Comparison of ENCODE assay signal across 24 cellular contexts in genomic region chr9:132757031-132757430, GRCh38.
DNase-seq lines count a peak whose midpoint lies in the region; ATAC-seq and TF ChIP-seq lines count a peak whose summit lies in the region.
"Had no signal": no experiment of that assay in that cellular context is flagged by ENCODE, and none has a peak within 500 bp of the region (broad histone marks: within the 10 kb centered on the region; RNA-seq: fewer than 3 reads in every experiment).

No MANE protein-coding gene starts in this region.

- in situ Hi-C loops in transverse colon (cut with MboI; ENCODE audit: low pct_ligation_motif_present in 1 of 4, low pct_unique_long_range_greater_than_20kb in 1 of 4, low sequenced_read_pairs in 3 of 4), result no loop called here

- TF ChIP-seq EP300 in transverse colon (IDR thresholded peaks at IDR 0.05; ENCODE audit: low read depth), result no peak

- no peak overlapping the region for H3K27ac ChIP-seq in testis
- no peak overlapping the region for H3K27ac ChIP-seq in transverse colon
- H3K27ac ChIP-seq: GM23248, HL-60, SK-N-MC had no signal

- TF ChIP-seq CTCF in testis (IDR thresholded peaks at IDR 0.05) (no peak), transverse colon (IDR thresholded peaks at IDR 0.05) (no peak)

- ATAC-seq in HG03159 (IDR thresholded peaks at IDR 0.05; ENCODE audit: unreplicated experiment), result no peak
- ATAC-seq in GM18907 (IDR thresholded peaks at IDR 0.05; ENCODE audit: unreplicated experiment), result no peak

- H2AFZ ChIP-seq in neuron (ENCODE audit: low read depth, low read length), result peak overlapping the region; percentile 36
- H2AFZ ChIP-seq: GM23248 had no signal

- intact Hi-C loops in testis (cut with DNase I; ENCODE audit: low total_unique reads), result no loop called here
- intact Hi-C loops in transverse colon (cut with DNase I; ENCODE audit: low total_unique reads), result no loop called here

- H3K27me3 ChIP-seq in H7 (ENCODE audit: control insufficient read depth, insufficient read depth, low read length) (no peaks in the 10 kb centered on the region), neuron (ENCODE audit: insufficient read depth, low read length) (no peaks in the 10 kb centered on the region), testis (no peaks in the 10 kb centered on the region), transverse colon (peaks cover 6% of the 10 kb centered on the region)

- WGBS in testis, 2 donors, result 84 to 91% methylated on average over 18 of the region's 18 CpGs
- WGBS in transverse colon (ENCODE audit: low coverage in 1 of 2), 2 donors, result 80 to 90% methylated on average over 3 to 18 of the region's 18 CpGs

- H3K4me3 ChIP-seq in H7 (ENCODE audit: insufficient read depth, low read depth, low read length) (no peak overlapping the region), neuron (ENCODE audit: low read length) (no peak overlapping the region), testis (no peak overlapping the region), transverse colon (no peak overlapping the region)
- H3K4me3 ChIP-seq: GM23248, SK-N-MC had no signal

- H3K36me3 ChIP-seq in H7 (replicated peaks; ENCODE audit: control insufficient read depth, insufficient read depth, low read length), result no peaks in the 10 kb centered on the region
- no peaks in the 10 kb centered on the region for H3K36me3 ChIP-seq in neuron (ENCODE audit: insufficient read depth, low read length)
- no peaks in the 10 kb centered on the region for H3K36me3 ChIP-seq in testis (ENCODE audit: low read depth, missing control alignments)
- H3K36me3 ChIP-seq in transverse colon, result no peaks in the 10 kb centered on the region

- peak; percentile 19 for DNase-seq in H7
- peak; percentile 43 for DNase-seq in islet precursor cell
- DNase-seq in testis, result peak; percentile 9
- no peak for DNase-seq in NCI-H2029 (lab: John Stamatoyannopoulos, UW)
- no peak for DNase-seq in transverse colon
- DNase-seq: Calu3, DMS153, DND-41, GM23248, H9, Karpas-422, NCI-H1092, NCI-H1417 treated with DMSO at 0.1 percent for 48 hours, NCI-H1694 treated with DMSO at 0.1 percent for 48 hours, NCI-H2171 treated with DMSO at 0.1 percent for 48 hours, NCI-H345, NCI-H524 treated with DMSO at 0.1 percent for 48 hours, NCI-H774, SIG-M5 had no signal

- H3K9me3 ChIP-seq in neuron (ENCODE audit: low read length) (no peaks in the 10 kb centered on the region), testis (no peaks in the 10 kb centered on the region), transverse colon (no peaks in the 10 kb centered on the region)

- H3K4me1 ChIP-seq in neuron (ENCODE audit: insufficient read depth, low read length) (peaks cover 33% of the 10 kb centered on the region), testis (no peaks in the 10 kb centered on the region), transverse colon (peaks cover 0 to 10% (median 1%) of the 10 kb centered on the region in 4 donors)

- no peak for TF ChIP-seq POLR2A in testis (IDR thresholded peaks at IDR 0.05)
- TF ChIP-seq POLR2A in transverse colon (IDR thresholded peaks at IDR 0.05), result no peak

Comparison
In these comparisons a context has a peak if more than half of its experiments do, and no peak if none do; other contexts are left out.
1. DNase-seq: peak in H7 (single experiment), islet precursor cell (single experiment) and testis (single experiment); none in NCI-H2029 (single experiment) and transverse colon (single experiment).